25 cellular contexts compared by ENCODE assay signal in the genomic region with DNA sequence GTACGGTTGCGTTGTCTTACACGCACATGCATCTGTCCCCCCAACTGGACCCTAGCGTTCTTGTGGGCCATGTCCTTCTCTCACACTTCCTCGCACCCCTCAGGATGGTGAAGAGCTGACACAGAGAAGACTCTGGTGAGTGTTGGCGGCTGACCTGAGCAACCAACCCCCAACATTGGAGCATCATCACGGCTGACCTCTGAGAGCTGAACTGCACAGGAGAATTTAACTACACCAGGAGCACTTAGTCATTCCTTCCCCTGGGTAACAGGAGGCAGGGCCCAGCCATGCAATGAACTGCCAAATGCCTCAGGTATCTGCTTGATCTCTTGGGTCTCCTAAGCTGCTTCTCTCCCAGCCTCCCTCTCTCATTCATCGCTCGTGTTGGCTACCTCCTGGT.
"Had no signal": no experiment of that assay in that cellular context is flagged by ENCODE, and none has a peak within 500 bp of the region (broad histone marks: within the 10 kb centered on the region; RNA-seq: fewer than 3 reads in every experiment).

No MANE protein-coding gene starts in this region.

- FAIRE-seq: astrocyte, bronchial epithelial cell, endometrium had no signal

- H3K27ac ChIP-seq: coronary artery, foreskin keratinocyte, left ventricle myocardium inferior, transverse colon, uterus had no signal

- H3K4me3 ChIP-seq: coronary artery, left ventricle myocardium inferior, transverse colon, uterus had no signal

- H3K27me3 ChIP-seq: transverse colon, uterus had no signal

- H3K9me3 ChIP-seq: left ventricle myocardium inferior, transverse colon, uterus had no signal

- DNase-seq: activated CD4-positive, alpha-beta T cell treated with anti-CD3 and anti-CD28 coated beads for 36 hours; activated CD4-positive, alpha-beta T cell treated with anti-CD3 and anti-CD28 coated beads, Interleukin-2, amount 50 U/mL, for 4 hours; activated CD8-positive, alpha-beta memory T cell treated with anti-CD3 and anti-CD28 coated beads for 24 hours; activated CD8-positive, alpha-beta memory T cell treated with anti-CD3 and anti-CD28 coated beads, Interleukin-2, amount 50 U/mL, for 4 hours; activated naive CD4-positive, alpha-beta T cell treated with Interleukin-2 at 50 U/mL for 16 hours; activated naive CD8-positive, alpha-beta T cell treated with anti-CD3 and anti-CD28 coated beads for 36 hours; activated T-cell treated with anti-CD3 and anti-CD28 coated beads, Interleukin-2, amount 50 U/mL, for 4 hours; foreskin keratinocyte; immature natural killer cell; kidney glomerular epithelial cell; left ventricle myocardium inferior; retina; stimulated activated CD4-positive, alpha-beta T cell treated with anti-CD3 and anti-CD28 coated beads, Interleukin-2, amount 100 ng/mL, for 48 hours; stimulated activated CD8-positive, alpha-beta memory T cell treated with anti-CD3 and anti-CD28 coated beads, Interleukin-4, amount 100 ng/mL, for 48 hours; stimulated activated naive B cell treated with anti-CD40 and anti-IgM and Interleukin-4, amounts not matched to agents 10 μg/mL and 1 μg/mL and 100 μg/mL, for 72 hours; T-helper 1 cell; transverse colon; uterus had no signal

- H3K4me1 ChIP-seq: foreskin keratinocyte, uterus had no signal

- H3K4me3 Mint-ChIP-seq: activated CD4-positive, alpha-beta T cell treated with anti-CD3 and anti-CD28 coated beads for 36 hours; activated naive CD8-positive, alpha-beta T cell treated with anti-CD3 and anti-CD28 coated beads for 36 hours; activated T-cell treated with anti-CD3 and anti-CD28 coated beads, Interleukin-2, amount 50 U/mL, for 4 hours; immature natural killer cell; mesothelial cell of epicardium; nephron; stimulated activated naive B cell treated with anti-CD40 and anti-IgM and Interleukin-4, amounts not matched to agents 10 μg/mL and 1 μg/mL and 100 μg/mL, for 72 hours; WTC11 had no signal

- H3K36me3 Mint-ChIP-seq: activated naive CD8-positive, alpha-beta T cell treated with anti-CD3 and anti-CD28 coated beads for 36 hours; immature natural killer cell; mesothelial cell of epicardium; stimulated activated naive B cell treated with anti-CD40 and anti-IgM and Interleukin-4, amounts not matched to agents 10 μg/mL and 1 μg/mL and 100 μg/mL, for 72 hours had no signal

- H3K27me3 Mint-ChIP-seq: activated naive CD8-positive, alpha-beta T cell treated with anti-CD3 and anti-CD28 coated beads for 36 hours had no signal

- H3K36me3 ChIP-seq: left ventricle myocardium inferior, transverse colon, uterus had no signal

- H3K9me3 Mint-ChIP-seq: activated naive CD8-positive, alpha-beta T cell treated with anti-CD3 and anti-CD28 coated beads for 36 hours; activated T-cell treated with anti-CD3 and anti-CD28 coated beads, Interleukin-2, amount 50 U/mL, for 4 hours; immature natural killer cell; mesothelial cell of epicardium; nephron; stimulated activated naive B cell treated with anti-CD40 and anti-IgM and Interleukin-4, amounts not matched to agents 10 μg/mL and 1 μg/mL and 100 μg/mL, for 72 hours; WTC11 had no signal

- ATAC-seq: activated CD4-positive, alpha-beta T cell treated with anti-CD3 and anti-CD28 coated beads for 36 hours; activated T-cell treated with anti-CD3 and anti-CD28 coated beads, Interleukin-2, amount 50 U/mL, for 4 hours; foreskin keratinocyte; stimulated activated naive B cell treated with anti-CD40 and anti-IgM and Interleukin-4, amounts not matched to agents 10 μg/mL and 1 μg/mL and 100 μg/mL, for 72 hours; WTC11 had no signal

- H3K4me1 Mint-ChIP-seq: activated CD4-positive, alpha-beta T cell treated with anti-CD3 and anti-CD28 coated beads for 36 hours; immature natural killer cell had no signal

- H3K27ac Mint-ChIP-seq: activated CD4-positive, alpha-beta T cell treated with anti-CD3 and anti-CD28 coated beads for 36 hours; activated naive CD8-positive, alpha-beta T cell treated with anti-CD3 and anti-CD28 coated beads for 36 hours; immature natural killer cell; mesothelial cell of epicardium; stimulated activated naive B cell treated with anti-CD40 and anti-IgM and Interleukin-4, amounts not matched to agents 10 μg/mL and 1 μg/mL and 100 μg/mL, for 72 hours; WTC11 had no signal
